In the genomic region with DNA sequence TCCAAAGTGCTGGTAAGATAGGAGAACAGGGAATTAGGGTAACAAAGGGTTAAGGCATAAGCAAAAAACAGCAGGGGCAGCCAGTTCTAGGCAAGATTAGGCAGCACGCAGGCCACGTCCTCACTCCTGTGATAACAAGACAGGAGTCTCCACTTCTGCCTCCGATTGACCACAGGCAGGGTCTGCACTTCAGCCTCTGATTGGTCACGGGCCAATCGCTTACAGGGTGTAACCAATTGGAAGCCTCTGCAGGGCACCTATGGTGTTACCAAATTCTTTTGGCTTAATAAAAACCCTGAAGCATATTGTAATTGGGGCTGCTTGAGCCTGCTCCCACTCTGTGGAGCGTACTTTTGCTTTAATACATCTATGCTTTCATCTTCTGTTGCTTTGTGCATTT, we compare ENCODE assay signal across 1 cellular context.
TF ChIP-seq lines count a peak whose summit lies in the region.

No MANE protein-coding gene starts in this region.

TF ChIP-seq in GM23338, 12 proteins besides CTCF, POLR2A, EP300 and RAD21:
- TF ChIP-seq, protein P1, sequence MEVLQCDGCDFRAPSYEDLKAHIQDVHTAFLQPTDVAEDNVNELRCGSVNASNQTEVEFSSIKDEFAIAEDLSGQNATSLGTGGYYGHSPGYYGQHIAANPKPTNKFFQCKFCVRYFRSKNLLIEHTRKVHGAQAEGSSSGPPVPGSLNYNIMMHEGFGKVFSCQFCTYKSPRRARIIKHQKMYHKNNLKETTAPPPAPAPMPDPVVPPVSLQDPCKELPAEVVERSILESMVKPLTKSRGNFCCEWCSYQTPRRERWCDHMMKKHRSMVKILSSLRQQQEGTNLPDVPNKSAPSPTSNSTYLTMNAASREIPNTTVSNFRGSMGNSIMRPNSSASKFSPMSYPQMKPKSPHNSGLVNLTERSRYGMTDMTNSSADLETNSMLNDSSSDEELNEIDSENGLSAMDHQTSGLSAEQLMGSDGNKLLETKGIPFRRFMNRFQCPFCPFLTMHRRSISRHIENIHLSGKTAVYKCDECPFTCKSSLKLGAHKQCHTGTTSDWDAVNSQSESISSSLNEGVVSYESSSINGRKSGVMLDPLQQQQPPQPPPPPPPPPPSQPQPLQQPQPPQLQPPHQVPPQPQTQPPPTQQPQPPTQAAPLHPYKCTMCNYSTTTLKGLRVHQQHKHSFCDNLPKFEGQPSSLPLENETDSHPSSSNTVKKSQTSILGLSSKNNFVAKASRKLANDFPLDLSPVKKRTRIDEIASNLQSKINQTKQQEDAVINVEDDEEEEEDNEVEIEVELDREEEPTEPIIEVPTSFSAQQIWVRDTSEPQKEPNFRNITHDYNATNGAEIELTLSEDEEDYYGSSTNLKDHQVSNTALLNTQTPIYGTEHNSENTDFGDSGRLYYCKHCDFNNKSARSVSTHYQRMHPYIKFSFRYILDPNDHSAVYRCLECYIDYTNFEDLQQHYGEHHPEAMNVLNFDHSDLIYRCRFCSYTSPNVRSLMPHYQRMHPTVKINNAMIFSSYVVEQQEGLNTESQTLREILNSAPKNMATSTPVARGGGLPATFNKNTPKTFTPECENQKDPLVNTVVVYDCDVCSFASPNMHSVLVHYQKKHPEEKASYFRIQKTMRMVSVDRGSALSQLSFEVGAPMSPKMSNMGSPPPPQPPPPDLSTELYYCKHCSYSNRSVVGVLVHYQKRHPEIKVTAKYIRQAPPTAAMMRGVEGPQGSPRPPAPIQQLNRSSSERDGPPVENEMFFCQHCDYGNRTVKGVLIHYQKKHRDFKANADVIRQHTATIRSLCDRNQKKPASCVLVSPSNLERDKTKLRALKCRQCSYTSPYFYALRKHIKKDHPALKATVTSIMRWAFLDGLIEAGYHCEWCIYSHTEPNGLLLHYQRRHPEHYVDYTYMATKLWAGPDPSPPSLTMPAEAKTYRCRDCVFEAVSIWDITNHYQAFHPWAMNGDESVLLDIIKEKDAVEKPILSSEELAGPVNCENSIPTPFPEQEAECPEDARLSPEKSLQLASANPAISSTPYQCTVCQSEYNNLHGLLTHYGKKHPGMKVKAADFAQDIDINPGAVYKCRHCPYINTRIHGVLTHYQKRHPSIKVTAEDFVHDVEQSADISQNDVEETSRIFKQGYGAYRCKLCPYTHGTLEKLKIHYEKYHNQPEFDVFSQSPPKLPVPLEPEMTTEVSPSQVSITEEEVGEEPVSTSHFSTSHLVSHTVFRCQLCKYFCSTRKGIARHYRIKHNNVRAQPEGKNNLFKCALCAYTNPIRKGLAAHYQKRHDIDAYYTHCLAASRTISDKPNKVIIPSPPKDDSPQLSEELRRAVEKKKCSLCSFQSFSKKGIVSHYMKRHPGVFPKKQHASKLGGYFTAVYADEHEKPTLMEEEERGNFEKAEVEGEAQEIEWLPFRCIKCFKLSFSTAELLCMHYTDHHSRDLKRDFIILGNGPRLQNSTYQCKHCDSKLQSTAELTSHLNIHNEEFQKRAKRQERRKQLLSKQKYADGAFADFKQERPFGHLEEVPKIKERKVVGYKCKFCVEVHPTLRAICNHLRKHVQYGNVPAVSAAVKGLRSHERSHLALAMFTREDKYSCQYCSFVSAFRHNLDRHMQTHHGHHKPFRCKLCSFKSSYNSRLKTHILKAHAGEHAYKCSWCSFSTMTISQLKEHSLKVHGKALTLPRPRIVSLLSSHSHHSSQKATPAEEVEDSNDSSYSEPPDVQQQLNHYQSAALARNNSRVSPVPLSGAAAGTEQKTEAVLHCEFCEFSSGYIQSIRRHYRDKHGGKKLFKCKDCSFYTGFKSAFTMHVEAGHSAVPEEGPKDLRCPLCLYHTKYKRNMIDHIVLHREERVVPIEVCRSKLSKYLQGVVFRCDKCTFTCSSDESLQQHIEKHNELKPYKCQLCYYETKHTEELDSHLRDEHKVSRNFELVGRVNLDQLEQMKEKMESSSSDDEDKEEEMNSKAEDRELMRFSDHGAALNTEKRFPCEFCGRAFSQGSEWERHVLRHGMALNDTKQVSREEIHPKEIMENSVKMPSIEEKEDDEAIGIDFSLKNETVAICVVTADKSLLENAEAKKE (CRISPR knock-in tag; IDR thresholded peaks at IDR 0.05): no peak
- no peak for TF ChIP-seq STAT1 (IDR thresholded peaks at IDR 0.05; ENCODE audit: unreplicated experiment)
- no peak for TF ChIP-seq ZNF114 (CRISPR knock-in tag; IDR thresholded peaks at IDR 0.05)
- no peak for TF ChIP-seq POLR2AphosphoS5 (IDR thresholded peaks at IDR 0.05; ENCODE audit: low read depth)
- TF ChIP-seq ZNF331 (CRISPR knock-in tag; IDR thresholded peaks at IDR 0.05; ENCODE audit: low read depth): no peak
- no peak for TF ChIP-seq NANOG (IDR thresholded peaks at IDR 0.05; ENCODE audit: borderline replicate concordance)
- no peak for TF ChIP-seq EZH2 (IDR thresholded peaks at IDR 0.05; ENCODE audit: low read depth, unreplicated experiment)
- TF ChIP-seq, protein P2, sequence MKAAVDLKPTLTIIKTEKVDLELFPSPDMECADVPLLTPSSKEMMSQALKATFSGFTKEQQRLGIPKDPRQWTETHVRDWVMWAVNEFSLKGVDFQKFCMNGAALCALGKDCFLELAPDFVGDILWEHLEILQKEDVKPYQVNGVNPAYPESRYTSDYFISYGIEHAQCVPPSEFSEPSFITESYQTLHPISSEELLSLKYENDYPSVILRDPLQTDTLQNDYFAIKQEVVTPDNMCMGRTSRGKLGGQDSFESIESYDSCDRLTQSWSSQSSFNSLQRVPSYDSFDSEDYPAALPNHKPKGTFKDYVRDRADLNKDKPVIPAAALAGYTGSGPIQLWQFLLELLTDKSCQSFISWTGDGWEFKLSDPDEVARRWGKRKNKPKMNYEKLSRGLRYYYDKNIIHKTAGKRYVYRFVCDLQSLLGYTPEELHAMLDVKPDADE (IDR thresholded peaks at IDR 0.05): no peak
- no peak for TF ChIP-seq JUNB (IDR thresholded peaks at IDR 0.05; ENCODE audit: unreplicated experiment)
- no peak for TF ChIP-seq EZH2phosphoT487 (IDR thresholded peaks at IDR 0.05; ENCODE audit: unreplicated experiment)
- TF ChIP-seq, protein P3, sequence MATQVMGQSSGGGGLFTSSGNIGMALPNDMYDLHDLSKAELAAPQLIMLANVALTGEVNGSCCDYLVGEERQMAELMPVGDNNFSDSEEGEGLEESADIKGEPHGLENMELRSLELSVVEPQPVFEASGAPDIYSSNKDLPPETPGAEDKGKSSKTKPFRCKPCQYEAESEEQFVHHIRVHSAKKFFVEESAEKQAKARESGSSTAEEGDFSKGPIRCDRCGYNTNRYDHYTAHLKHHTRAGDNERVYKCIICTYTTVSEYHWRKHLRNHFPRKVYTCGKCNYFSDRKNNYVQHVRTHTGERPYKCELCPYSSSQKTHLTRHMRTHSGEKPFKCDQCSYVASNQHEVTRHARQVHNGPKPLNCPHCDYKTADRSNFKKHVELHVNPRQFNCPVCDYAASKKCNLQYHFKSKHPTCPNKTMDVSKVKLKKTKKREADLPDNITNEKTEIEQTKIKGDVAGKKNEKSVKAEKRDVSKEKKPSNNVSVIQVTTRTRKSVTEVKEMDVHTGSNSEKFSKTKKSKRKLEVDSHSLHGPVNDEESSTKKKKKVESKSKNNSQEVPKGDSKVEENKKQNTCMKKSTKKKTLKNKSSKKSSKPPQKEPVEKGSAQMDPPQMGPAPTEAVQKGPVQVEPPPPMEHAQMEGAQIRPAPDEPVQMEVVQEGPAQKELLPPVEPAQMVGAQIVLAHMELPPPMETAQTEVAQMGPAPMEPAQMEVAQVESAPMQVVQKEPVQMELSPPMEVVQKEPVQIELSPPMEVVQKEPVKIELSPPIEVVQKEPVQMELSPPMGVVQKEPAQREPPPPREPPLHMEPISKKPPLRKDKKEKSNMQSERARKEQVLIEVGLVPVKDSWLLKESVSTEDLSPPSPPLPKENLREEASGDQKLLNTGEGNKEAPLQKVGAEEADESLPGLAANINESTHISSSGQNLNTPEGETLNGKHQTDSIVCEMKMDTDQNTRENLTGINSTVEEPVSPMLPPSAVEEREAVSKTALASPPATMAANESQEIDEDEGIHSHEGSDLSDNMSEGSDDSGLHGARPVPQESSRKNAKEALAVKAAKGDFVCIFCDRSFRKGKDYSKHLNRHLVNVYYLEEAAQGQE (IDR thresholded peaks at IDR 0.05; ENCODE audit: unreplicated experiment): no peak
